3 cellular contexts compared by ENCODE assay signal in genomic region chr16:67942510-67943255, GRCh38.
A peak's percentile ranks its signal among the peaks of the same experiment; 100 is the strongest.
TF ChIP-seq lines count a peak whose summit lies in the region.

No MANE protein-coding gene starts in this region.

TF ChIP-seq in A549, 52 proteins besides CTCF, POLR2A, EP300 and RAD21 (continued from another document):
- no peak for TF ChIP-seq REST (IDR thresholded peaks at IDR 0.05)

TF ChIP-seq in WTC11, 78 proteins besides CTCF, POLR2A, EP300 and RAD21 (continued from another document):
- TF ChIP-seq PRRX2 (CRISPR knock-in tag; IDR thresholded peaks at IDR 0.05) (0 out of 2 replicates have a peak, but pooled peaks have one; percentile 1), ESRRA (CRISPR knock-in tag; IDR thresholded peaks at IDR 0.05; ENCODE audit: borderline replicate concordance) (0 out of 2 replicates have a peak, but pooled peaks have one; percentile 11), ZNF121 (CRISPR knock-in tag; IDR thresholded peaks at IDR 0.05) (peak; percentile 89), AFF4 (CRISPR knock-in tag; IDR thresholded peaks at IDR 0.05; ENCODE audit: borderline replicate concordance) (0 out of 2 replicates have a peak, but pooled peaks have one; percentile 2), IRF1 (CRISPR knock-in tag; IDR thresholded peaks at IDR 0.05) (no peak)
TF ChIP-seq in WTC11: peak in this region for 4.

TF ChIP-seq in liver, 16 proteins besides CTCF, POLR2A, EP300 and RAD21 (continued from another document):
- TF ChIP-seq TAF1 (conservative IDR thresholded peaks at IDR 0.05) (no peak), REST (IDR thresholded peaks at IDR 0.05) (peak; percentile 84), SP1 (IDR thresholded peaks at IDR 0.05) (no peak), RXRA (IDR thresholded peaks at IDR 0.05) (no peak), HNF4G (IDR thresholded peaks at IDR 0.05) (no peak), HNF4A (conservative IDR thresholded peaks at IDR 0.05) (no peak)
